Comparison of ENCODE assay signal across 8 cellular contexts in genomic region chr12:95003213-95003920, GRCh38. TPM values are rescaled to one million over a fixed set of nuclear protein-coding genes. Genes with fewer than 3 reads are reported as not detected.
A peak's percentile ranks its signal among the peaks of the same experiment; 100 is the strongest.
DNase-seq lines count a peak whose midpoint lies in the region; ATAC-seq, FAIRE-seq and TF ChIP-seq lines count a peak whose summit lies in the region.

Gene NDUFA12 (minus strand): TSS chr12:95003697. CDS start chr12:95003680, 17 bp downstream.

- H4K20me1 ChIP-seq in astrocyte (ENCODE audit: insufficient read depth, low read length) (peaks cover 5% of the 10 kb centered on the region), hepatocyte (ENCODE audit: insufficient read depth, poor library complexity, severe bottlenecking) (no peaks in the 10 kb centered on the region)

- peak; percentile 100 for ATAC-seq in GM18502 (IDR thresholded peaks at IDR 0.05; ENCODE audit: poor library complexity, unreplicated experiment)
- ATAC-seq in HG02970 (IDR thresholded peaks at IDR 0.05; ENCODE audit: low FRiP score, unreplicated experiment), result peak; percentile 96

- H3K79me2 ChIP-seq in astrocyte (ENCODE audit: insufficient read depth, low read length) (peaks cover 40% of the 10 kb centered on the region), hepatocyte (peaks cover 46% of the 10 kb centered on the region)

- peak; percentile 93 to 94 for DNase-seq in NCI-H1930 (lab: John Stamatoyannopoulos, UW)
- DNase-seq in T-helper 2 cell treated with Interferon-gamma antibody and Interleukin-4, amounts not matched to agents 5 μg/mL and 100 μg/mL, for 36 hours (ENCODE audit: low spot score), result peak; percentile 96
- DNase-seq in astrocyte (ENCODE audit: low read depth), result peak; percentile 92
- peak; percentile 98 for DNase-seq in hepatocyte (ENCODE audit: low spot score)
- peak; percentile 93 for DNase-seq in renal cortical epithelial cell (ENCODE audit: low read depth)
- no peak for DNase-seq in cortex of kidney (lab: John Stamatoyannopoulos, UW)

- H3K27me3 ChIP-seq in astrocyte (ENCODE audit: insufficient read depth, low read length) (no peaks in the 10 kb centered on the region), hepatocyte (no peaks in the 10 kb centered on the region)

- H3K27ac Mint-ChIP-seq in T-helper 2 cell treated with Interferon-gamma antibody and Interleukin-4, amounts not matched to agents 5 μg/mL and 100 μg/mL, for 36 hours, result peak within 1 kb of the TSS; percentile 72
- H3K27ac Mint-ChIP-seq in astrocyte (ENCODE audit: unreplicated experiment), result peak within 1 kb of the TSS; percentile 91

- H3K4me3 ChIP-seq in astrocyte (ENCODE audit: insufficient read depth, low read depth, low read length) (peak within 1 kb of the TSS; percentile 81), hepatocyte (peak within 1 kb of the TSS; percentile 51)

- H3K36me3 ChIP-seq in astrocyte (ENCODE audit: insufficient read depth, low read length) (peaks cover 11% of the 10 kb centered on the region), hepatocyte (replicated peaks; ENCODE audit: insufficient read depth, low read depth) (no peaks in the 10 kb centered on the region)

- H3K4me2 ChIP-seq in astrocyte (ENCODE audit: low read length) (peak within 1 kb of the TSS; percentile 95), hepatocyte (peak within 1 kb of the TSS; percentile 83)

- TF ChIP-seq CTCF in astrocyte (IDR thresholded peaks at IDR 0.05; ENCODE audit: insufficient read depth, low read depth, low read length), result no peak
- no peak for TF ChIP-seq CTCF in hepatocyte (IDR thresholded peaks at IDR 0.05; ENCODE audit: poor library complexity)

- H3K9ac ChIP-seq in astrocyte (ENCODE audit: low read length), result peak within 1 kb of the TSS; percentile 89

- no peaks in the 10 kb centered on the region for H3K9me2 ChIP-seq in hepatocyte (replicated peaks; ENCODE audit: insufficient read depth)

- no peaks in the 10 kb centered on the region for H3K27me3 Mint-ChIP-seq in T-helper 2 cell treated with Interferon-gamma antibody and Interleukin-4, amounts not matched to agents 5 μg/mL and 100 μg/mL, for 36 hours (ENCODE audit: low read depth)
- H3K27me3 Mint-ChIP-seq in astrocyte (ENCODE audit: low read depth, unreplicated experiment), result no peaks in the 10 kb centered on the region

- H3K4me3 Mint-ChIP-seq in T-helper 2 cell treated with Interferon-gamma antibody and Interleukin-4, amounts not matched to agents 5 μg/mL and 100 μg/mL, for 36 hours, result peak within 1 kb of the TSS; percentile 79
- peak within 1 kb of the TSS; percentile 97 for H3K4me3 Mint-ChIP-seq in astrocyte (ENCODE audit: unreplicated experiment)

- peak; percentile 68 for FAIRE-seq in astrocyte (lab: Jason Lieb, UNC)

- peak within 1 kb of the TSS; percentile 86 for H2AFZ ChIP-seq in astrocyte (ENCODE audit: low read depth, low read length)
- H2AFZ ChIP-seq in hepatocyte, result peak within 1 kb of the TSS; percentile 78

- peaks cover 32% of the 10 kb centered on the region for H3K36me3 Mint-ChIP-seq in T-helper 2 cell treated with Interferon-gamma antibody and Interleukin-4, amounts not matched to agents 5 μg/mL and 100 μg/mL, for 36 hours (ENCODE audit: low read depth)
- peaks cover 2% of the 10 kb centered on the region for H3K36me3 Mint-ChIP-seq in astrocyte (ENCODE audit: low read depth, unreplicated experiment)

- peaks cover 33% of the 10 kb centered on the region for H3K4me1 Mint-ChIP-seq in T-helper 2 cell treated with Interferon-gamma antibody and Interleukin-4, amounts not matched to agents 5 μg/mL and 100 μg/mL, for 36 hours (ENCODE audit: low read depth)
- peaks cover 6% of the 10 kb centered on the region for H3K4me1 Mint-ChIP-seq in astrocyte (ENCODE audit: low read depth, unreplicated experiment)

- peaks cover 6% of the 10 kb centered on the region for H3K4me1 ChIP-seq in astrocyte (ENCODE audit: insufficient read depth, low read length)
- H3K4me1 ChIP-seq in hepatocyte (ENCODE audit: insufficient read depth), result no peaks in the 10 kb centered on the region

- under 1% methylated on average over 34 of the region's 34 CpGs for WGBS in hepatocyte (ENCODE audit: low lambda C conversion rate, missing lambda C conversion rate)

- peak within 1 kb of the TSS; percentile 84 for H3K27ac ChIP-seq in astrocyte (ENCODE audit: low read depth, low read length)
- peak within 1 kb of the TSS; percentile 79 for H3K27ac ChIP-seq in hepatocyte

- H3K9me3 ChIP-seq in astrocyte (ENCODE audit: insufficient read depth, low read depth, low read length) (no peaks in the 10 kb centered on the region), hepatocyte (ENCODE audit: low read depth) (no peaks in the 10 kb centered on the region)

- peaks cover 25% of the 10 kb centered on the region for H3K9me3 Mint-ChIP-seq in T-helper 2 cell treated with Interferon-gamma antibody and Interleukin-4, amounts not matched to agents 5 μg/mL and 100 μg/mL, for 36 hours
- peaks cover 2% of the 10 kb centered on the region for H3K9me3 Mint-ChIP-seq in astrocyte (ENCODE audit: unreplicated experiment)

RNA-seq across cellular contexts. Expression of gene NDUFA12, which starts in this region (rescaled TPM):
- total RNA-seq in astrocyte, result 107 and 112 TPM in 2 replicates
- total RNA-seq in hepatocyte, result 102 and 132 TPM in 2 replicates
- 149 and 152 TPM in 2 replicates for polyA plus RNA-seq in hepatocyte
- total RNA-seq in renal cortical epithelial cell, result 146 and 160 TPM in 2 replicates
